1 cellular context compared by ENCODE assay signal in genomic region chr7:149245244-149245643, GRCh38.
TF ChIP-seq lines count a peak whose summit lies in the region.

No MANE protein-coding gene starts in this region.

TF ChIP-seq in GM23338, 12 proteins besides CTCF, POLR2A, EP300 and RAD21 (continued from another document):
- TF ChIP-seq ZNF462 (CRISPR knock-in tag; IDR thresholded peaks at IDR 0.05) = no peak
- no peak for TF ChIP-seq CREB1 (CRISPR knock-in tag; IDR thresholded peaks at IDR 0.05; ENCODE audit: low read depth)
- no peak for TF ChIP-seq EZH2phosphoT487 (IDR thresholded peaks at IDR 0.05; ENCODE audit: unreplicated experiment)
- TF ChIP-seq ZNF331 (CRISPR knock-in tag; IDR thresholded peaks at IDR 0.05; ENCODE audit: low read depth) = no peak
- no peak for TF ChIP-seq ZNF114 (CRISPR knock-in tag; IDR thresholded peaks at IDR 0.05)
- TF ChIP-seq POLR2AphosphoS5 (IDR thresholded peaks at IDR 0.05; ENCODE audit: low read depth) = no peak
- no peak for TF ChIP-seq ETS1 (IDR thresholded peaks at IDR 0.05)
- no peak for TF ChIP-seq STAT1 (IDR thresholded peaks at IDR 0.05; ENCODE audit: unreplicated experiment)
